In genomic region chr22:38859581-38860290, GRCh38 we compare ENCODE assay signal across 26 cellular contexts. TPM values are rescaled to one million over a fixed set of nuclear protein-coding genes. Genes with fewer than 3 reads are reported as not detected.
DNase-seq lines count a peak whose midpoint lies in the region; ATAC-seq, FAIRE-seq and TF ChIP-seq lines count a peak whose summit lies in the region.
"Had no signal": no experiment of that assay in that cellular context is flagged by ENCODE, and none has a peak within 500 bp of the region (broad histone marks: within the 10 kb centered on the region; RNA-seq: fewer than 3 reads in every experiment).

No MANE protein-coding gene starts in this region.

- DNase-seq in Right ventricle myocardium inferior (ENCODE audit: missing footprints) (peak; percentile 65), left ventricle myocardium superior (no peak), H1 (ENCODE audit: low read depth in 1 of 2, low spot score in 2 of 2) (no peak), NCI-H2227 (lab: John Stamatoyannopoulos, UW; ENCODE audit: unreplicated experiment) (no peak)
- DNase-seq in stimulated activated naive B cell treated with anti-CD40 and anti-IgM and Interleukin-4, amounts not matched to agents 10 μg/mL and 1 μg/mL and 100 μg/mL, for 72 hours: no peak
- DNase-seq: activated CD4-positive, alpha-beta T cell treated with anti-CD3 and anti-CD28 coated beads, Interleukin-2, amount 10 ng/mL, durations not matched to agents 24 days and 14 days; activated naive CD4-positive, alpha-beta T cell treated with Interleukin-2 at 50 U/mL for 16 hours; anterior cingulate cortex; COR-L47; heart right ventricle; left ventricle myocardium inferior; NCI-H1417 treated with DMSO at 0.1 percent for 48 hours; NCI-H2107; NCI-H774; right lobe of liver; stimulated activated CD8-positive, alpha-beta memory T cell treated with anti-CD3 and anti-CD28 coated beads, Interleukin-4, amount 100 ng/mL, for 48 hours; transverse colon had no signal

- TF ChIP-seq POLR2A in H1 (IDR thresholded peaks at IDR 0.05; ENCODE audit: control extremely low read depth in 1 of 2, low read depth in 2 of 2, low read length in 2 of 2): no peak

- intact Hi-C loops in Right ventricle myocardium inferior (cut with DNase I): no loop called here
- intact Hi-C loops in left ventricle myocardium superior (cut with micrococcal nuclease): no loop called here

- peak overlapping the region in 1 of 2 donors; percentile 32 for H3K4me3 Mint-ChIP-seq in stimulated activated naive B cell treated with anti-CD40 and anti-IgM and Interleukin-4, amounts not matched to agents 10 μg/mL and 1 μg/mL and 100 μg/mL, for 72 hours
- H3K4me3 Mint-ChIP-seq: activated CD4-positive, alpha-beta T cell treated with anti-CD3 and anti-CD28 coated beads, Interleukin-2, amount 10 ng/mL, durations not matched to agents 24 days and 14 days; activated T-helper 1 cell treated with anti-CD3 and anti-CD28 coated beads, Interleukin-12 subunit alpha, Interleukin-12 subunit beta, Interleukin-2, Interleukin-4 antibody, amounts not matched to agents 30 ng/mL and 10 ng/mL and 1 ng/mL, durations not matched to agents 14 hours and 24 hours and 36 hours had no signal

- no peak overlapping the region for H3K4me3 ChIP-seq in HEK293 (ENCODE audit: low read depth, low read length)
- H3K4me3 ChIP-seq in H1 (ENCODE audit: extremely low read depth in 1 of 4, insufficient read depth in 2 of 4, low read depth in 3 of 4, low read length in 4 of 4): no peak overlapping the region
- H3K4me3 ChIP-seq: BLaER1 treated with 17β-estradiol and CSF1 and Interleukin-3, amounts not matched to agents 10 nM and 100 nM; heart right ventricle; left ventricle myocardium inferior; right lobe of liver; transverse colon had no signal

- H3K27ac ChIP-seq in HEK293 (ENCODE audit: extremely low read depth, low read depth, low read length): no peak overlapping the region
- H3K27ac ChIP-seq in H1 (ENCODE audit: low read depth, low read length): no peak overlapping the region
- H3K27ac ChIP-seq: BLaER1 treated with 17β-estradiol and CSF1 and Interleukin-3, amounts not matched to agents 10 nM and 100 nM; heart right ventricle; left ventricle myocardium inferior; neutrophil; right lobe of liver; transverse colon had no signal

- no peak overlapping the region; the same call in 1 of the 2 replicates for H4K8ac ChIP-seq in H1 (ENCODE audit: extremely low read depth, insufficient read depth, low read length)

- H2BK5ac ChIP-seq in H1 (ENCODE audit: low read depth, low read length): no peak overlapping the region; the same call in 1 of the 2 replicates

- TF ChIP-seq RAD21 in H1 (IDR thresholded peaks at IDR 0.05 in 1 of 2, conservative IDR thresholded peaks at IDR 0.05 in 1 of 2; ENCODE audit: low read depth in 2 of 2, low read length in 2 of 2): no peak

- no peak overlapping the region for H3K27ac Mint-ChIP-seq in stimulated activated naive B cell treated with anti-CD40 and anti-IgM and Interleukin-4, amounts not matched to agents 10 μg/mL and 1 μg/mL and 100 μg/mL, for 72 hours
- H3K27ac Mint-ChIP-seq: activated CD4-positive, alpha-beta T cell treated with anti-CD3 and anti-CD28 coated beads, Interleukin-2, amount 10 ng/mL, durations not matched to agents 24 days and 14 days; activated T-helper 1 cell treated with anti-CD3 and anti-CD28 coated beads, Interleukin-12 subunit alpha, Interleukin-12 subunit beta, Interleukin-2, Interleukin-4 antibody, amounts not matched to agents 30 ng/mL and 10 ng/mL and 1 ng/mL, durations not matched to agents 14 hours and 24 hours and 36 hours had no signal

- TF ChIP-seq EP300 in H1 (IDR thresholded peaks at IDR 0.05; ENCODE audit: borderline replicate concordance in 1 of 2, low read depth in 2 of 2, low read length in 2 of 2): no peak

- H3K4me1 ChIP-seq in HEK293 (ENCODE audit: control insufficient read depth, insufficient read depth, low read length) (no peaks in the 10 kb centered on the region), H1 (replicated peaks in 1 of 4; ENCODE audit: control insufficient read depth in 3 of 4, insufficient read depth in 4 of 4, low read length in 3 of 4) (peaks cover 0 to 31% (median 22%) of the 10 kb centered on the region in 4 experiments; a peak in 6 of 7 replicates)
- H3K4me1 ChIP-seq: right lobe of liver had no signal

- peaks cover 6 to 13% of the 10 kb centered on the region in 2 donors for H3K36me3 Mint-ChIP-seq in stimulated activated naive B cell treated with anti-CD40 and anti-IgM and Interleukin-4, amounts not matched to agents 10 μg/mL and 1 μg/mL and 100 μg/mL, for 72 hours

- CTCF ChIA-PET in HEK293 (lab: Yijun Ruan, JAX): interaction anchor here (1.1 to 3.5 kb wide), 3 partner anchors 10 to 93 kb away, joined by 3 to 22 read pairs (median 15); no protein-coding TSS in a partner anchor
- CTCF ChIA-PET in H1 (lab: Charles Lee; ENCODE audit: partially characterized antibody): interaction anchor here (1.3 to 5.2 kb wide), 5 partner anchors 9 to 91 kb away, joined by 3 to 35 read pairs (median 14); no protein-coding TSS in a partner anchor

- no peaks in the 10 kb centered on the region for H3K9me3 ChIP-seq in HEK293 (ENCODE audit: control insufficient read depth, insufficient read depth, low read depth, low read length)
- no peaks in the 10 kb centered on the region for H3K9me3 ChIP-seq in H1 (ENCODE audit: insufficient read depth in 2 of 2, low read depth in 1 of 2, low read length in 1 of 2)
- H3K9me3 ChIP-seq: BLaER1 treated with 17β-estradiol and CSF1 and Interleukin-3, amounts not matched to agents 10 nM and 100 nM; heart right ventricle; left ventricle myocardium inferior; neutrophil; right lobe of liver; transverse colon had no signal

- no peak for TF ChIP-seq CTCF in HEK293 (tag by site-specific recombination; IDR thresholded peaks at IDR 0.05)
- no peak for TF ChIP-seq CTCF in H1 (IDR thresholded peaks at IDR 0.05; ENCODE audit: control extremely low read depth in 1 of 3, insufficient read depth in 1 of 3, low read depth in 1 of 3, low read length in 3 of 3)

- peaks cover 0 to 3% (median 0%) of the 10 kb centered on the region in 4 experiments; a peak in 1 of 7 replicates for H3K27me3 ChIP-seq in H1 (replicated peaks in 1 of 4; ENCODE audit: control insufficient read depth in 3 of 4, extremely low read depth in 1 of 4, insufficient read depth in 3 of 4, low read length in 3 of 4)
- H3K27me3 ChIP-seq: BLaER1 treated with 17β-estradiol and CSF1 and Interleukin-3, amounts not matched to agents 10 nM and 100 nM; heart right ventricle; right lobe of liver; transverse colon had no signal

- H3K23me2 ChIP-seq in H1 (ENCODE audit: low read depth, low read length): no peaks in the 10 kb centered on the region

- H3K4me1 Mint-ChIP-seq in stimulated activated naive B cell treated with anti-CD40 and anti-IgM and Interleukin-4, amounts not matched to agents 10 μg/mL and 1 μg/mL and 100 μg/mL, for 72 hours: peaks cover 18% of the 10 kb centered on the region in 2 donors

- H2BK15ac ChIP-seq in H1 (ENCODE audit: low read length): peak overlapping the region; percentile 13; the same call in 1 of the 2 replicates

- no peak overlapping the region for H3K18ac ChIP-seq in H1 (ENCODE audit: extremely low read depth, low read length)

- no peak for FAIRE-seq in H1 (lab: Jason Lieb, UNC)
- FAIRE-seq: bronchial epithelial cell, frontal cortex, H54, keratinocyte had no signal

- H2BK12ac ChIP-seq in H1 (ENCODE audit: low read depth, low read length): peak overlapping the region; percentile 22; the same call in 1 of the 2 replicates

- no peak overlapping the region for H3K56ac ChIP-seq in H1 (replicated peaks; ENCODE audit: insufficient read length, low read depth, low read length)

- H4K20me1 ChIP-seq in H1 (replicated peaks in 1 of 2; ENCODE audit: control insufficient read depth in 1 of 2, insufficient read depth in 2 of 2, low read length in 2 of 2): peaks cover 8 to 12% of the 10 kb centered on the region in 2 experiments

- H3K9me3 Mint-ChIP-seq in stimulated activated naive B cell treated with anti-CD40 and anti-IgM and Interleukin-4, amounts not matched to agents 10 μg/mL and 1 μg/mL and 100 μg/mL, for 72 hours: no peaks in the 10 kb centered on the region
- H3K9me3 Mint-ChIP-seq: activated CD4-positive, alpha-beta T cell treated with anti-CD3 and anti-CD28 coated beads, Interleukin-2, amount 10 ng/mL, durations not matched to agents 24 days and 14 days; activated T-helper 1 cell treated with anti-CD3 and anti-CD28 coated beads, Interleukin-12 subunit alpha, Interleukin-12 subunit beta, Interleukin-2, Interleukin-4 antibody, amounts not matched to agents 30 ng/mL and 10 ng/mL and 1 ng/mL, durations not matched to agents 14 hours and 24 hours and 36 hours had no signal

- no peak overlapping the region for H4K91ac ChIP-seq in H1 (replicated peaks; ENCODE audit: insufficient read length, low read length)

- H3K14ac ChIP-seq in H1 (ENCODE audit: insufficient read length): no peak overlapping the region

- peaks cover 4 to 11% of the 10 kb centered on the region in 2 donors for H3K27me3 Mint-ChIP-seq in stimulated activated naive B cell treated with anti-CD40 and anti-IgM and Interleukin-4, amounts not matched to agents 10 μg/mL and 1 μg/mL and 100 μg/mL, for 72 hours

- no peak overlapping the region for H2BK20ac ChIP-seq in H1 (ENCODE audit: low read length)

- peak overlapping the region in 1 of 2 experiments; percentile 35; a peak in 1 of 4 replicates for H3K4me2 ChIP-seq in H1 (ENCODE audit: insufficient read depth in 1 of 2, low read depth in 2 of 2, low read length in 2 of 2)

- POLR2A ChIA-PET in HEK293 (lab: Yijun Ruan, JAX) (interaction anchor here (1.0 to 1.3 kb wide), 2 partner anchors 16 to 91 kb away, joined by 3 read pairs; partner anchors contain the start of gene NPTXR), H1 (lab: Charles Lee; ENCODE audit: partially characterized antibody) (interaction anchor here (0.5 to 1.3 kb wide), 3 partner anchors 12 to 455 kb away, joined by 3 to 4 read pairs (median 3); no protein-coding TSS in a partner anchor)

- H4K5ac ChIP-seq in H1 (ENCODE audit: insufficient read length, low read depth, low read length): no peak overlapping the region

- 85% methylated on average over 13 of the region's 14 CpGs; no CpG with 5 or more reads in 1 of the 2 experiments for WGBS in H1 (ENCODE audit: extremely low coverage in 1 of 2, insufficient coverage in 1 of 2, insufficient read length in 1 of 2, insufficient replicate concordance in 2 of 2, low coverage in 1 of 2, low lambda C conversion rate in 2 of 2, missing lambda C conversion rate in 1 of 2), 2 experiments

- H2BK120ac ChIP-seq in H1 (replicated peaks; ENCODE audit: low read depth, low read length): no peak overlapping the region

- no peak overlapping the region for H3K9ac ChIP-seq in H1 (replicated peaks in 1 of 4; ENCODE audit: extremely low read depth in 1 of 4, low read depth in 3 of 4, low read length in 3 of 4)
- H3K9ac ChIP-seq: BLaER1 treated with 17β-estradiol and CSF1 and Interleukin-3, amounts not matched to agents 10 nM and 100 nM had no signal

- H3K23ac ChIP-seq in H1 (ENCODE audit: insufficient read length): no peak overlapping the region

- no peak overlapping the region for H3K4ac ChIP-seq in H1 (replicated peaks; ENCODE audit: insufficient read length, low read depth, low read length)

- ATAC-seq in Right ventricle myocardium inferior (no peak), left ventricle myocardium superior (no peak), HG02678 (IDR thresholded peaks at IDR 0.05; ENCODE audit: unreplicated experiment) (no peak)
- peak; percentile 19 for ATAC-seq in stimulated activated naive B cell treated with anti-CD40 and anti-IgM and Interleukin-4, amounts not matched to agents 10 μg/mL and 1 μg/mL and 100 μg/mL, for 72 hours (replicated peaks)

- H2AFZ ChIP-seq in H1 (ENCODE audit: low read length): no peak overlapping the region

- no peaks in the 10 kb centered on the region for H3K79me1 ChIP-seq in H1 (ENCODE audit: low read depth, low read length)

- peak overlapping the region; percentile 80; the same call in 1 of the 2 replicates for H2AK5ac ChIP-seq in H1 (ENCODE audit: low read depth, low read length)

- peaks cover 0 to 14% of the 10 kb centered on the region in 2 experiments; a peak in 2 of 3 replicates for H3K36me3 ChIP-seq in HEK293 (ENCODE audit: control insufficient read depth in 2 of 2, insufficient read depth in 1 of 2, low read length in 2 of 2)
- no peaks in the 10 kb centered on the region; a peak in 1 of 8 replicates for H3K36me3 ChIP-seq in H1 (ENCODE audit: control insufficient read depth in 2 of 4, insufficient read depth in 4 of 4, low read length in 3 of 4)
- H3K36me3 ChIP-seq: left ventricle myocardium inferior, right lobe of liver, transverse colon had no signal

- H3K79me2 ChIP-seq in H1 (ENCODE audit: control insufficient read depth in 1 of 2, insufficient read depth in 2 of 2, low read length in 2 of 2): no peaks in the 10 kb centered on the region

RNA-seq across cellular contexts. Expression of gene CBX6, which starts 12.3 kb away (rescaled TPM):
- total RNA-seq in Right ventricle myocardium inferior: 39.3 TPM
- total RNA-seq in left ventricle myocardium superior: 37.1 TPM
- 27.5 and 28.2 TPM in 2 replicates for total RNA-seq in H1 (2021; fragmentation: NEBNext Ultra II Directional; extraction: Animal tissue kit (Norgen Biotek cat#: 25700))
- 10.6 and 11.7 TPM in 2 replicates for polyA plus RNA-seq in H1 (2011; rRNA removed)
- 6.3 TPM for polyA plus RNA-seq in H1 (2011; cell fraction: cytosol; rRNA removed)
- 33.5 TPM for polyA plus RNA-seq in H1 (2011; cell fraction: nucleus; rRNA removed)
- 12.9 to 17.7 TPM (median 14.7 TPM) in 4 replicates for polyA plus RNA-seq in H1 (2012, experiment 1 of 2)
- polyA plus RNA-seq in H1 (2012, experiment 2 of 2): 13.0 TPM
- polyA plus RNA-seq in H1 (2013, experiment 1 of 2): 10.8 TPM
- 11.2 TPM for polyA plus RNA-seq in H1 (2013, experiment 2 of 2)
- polyA minus RNA-seq in H1 (2011; rRNA and poly(A)+ RNA removed): 15.0 and 17.1 TPM in 2 replicates
- polyA minus RNA-seq in H1 (2011; cell fraction: cytosol; rRNA and poly(A)+ RNA removed): 22.2 TPM
- polyA minus RNA-seq in H1 (2011; cell fraction: nucleus; rRNA and poly(A)+ RNA removed): 50.0 TPM

RNA-seq across cellular contexts. Expression of gene NPTXR, which starts 15.9 kb away (rescaled TPM):
- 19.7 TPM for total RNA-seq in Right ventricle myocardium inferior
- 23.4 TPM for total RNA-seq in left ventricle myocardium superior
- 5.8 and 6.4 TPM in 2 replicates for total RNA-seq in H1 (2021; fragmentation: NEBNext Ultra II Directional; extraction: Animal tissue kit (Norgen Biotek cat#: 25700))
- 3.7 and 4.9 TPM in 2 replicates for polyA plus RNA-seq in H1 (2011; rRNA removed)
- polyA plus RNA-seq in H1 (2011; cell fraction: cytosol; rRNA removed): 3.3 TPM
- 3.8 TPM for polyA plus RNA-seq in H1 (2011; cell fraction: nucleus; rRNA removed)
- polyA plus RNA-seq in H1 (2012, experiment 1 of 2): 5.5 to 8.8 TPM (median 6.9 TPM) in 4 replicates
- 5.3 TPM for polyA plus RNA-seq in H1 (2012, experiment 2 of 2)
- 5.2 TPM for polyA plus RNA-seq in H1 (2013, experiment 1 of 2)
- 6.0 TPM for polyA plus RNA-seq in H1 (2013, experiment 2 of 2)
- polyA minus RNA-seq in H1 (2011; rRNA and poly(A)+ RNA removed): 5.1 and 5.9 TPM in 2 replicates
- 8.6 TPM for polyA minus RNA-seq in H1 (2011; cell fraction: cytosol; rRNA and poly(A)+ RNA removed)
- 2.4 TPM for polyA minus RNA-seq in H1 (2011; cell fraction: nucleus; rRNA and poly(A)+ RNA removed)

Comparison
In these comparisons a context has a peak if more than half of its experiments do, and no peak if none do; other contexts are left out.
1. ATAC-seq: peak in stimulated activated naive B cell treated with anti-CD40 and anti-IgM and Interleukin-4, amounts not matched to agents 10 μg/mL and 1 μg/mL and 100 μg/mL, for 72 hours (2 of 2); none in Right ventricle myocardium inferior (single experiment), left ventricle myocardium superior (single experiment) and HG02678 (single experiment).